Comparison of ENCODE assay signal across 33 cellular contexts in the genomic region with DNA sequence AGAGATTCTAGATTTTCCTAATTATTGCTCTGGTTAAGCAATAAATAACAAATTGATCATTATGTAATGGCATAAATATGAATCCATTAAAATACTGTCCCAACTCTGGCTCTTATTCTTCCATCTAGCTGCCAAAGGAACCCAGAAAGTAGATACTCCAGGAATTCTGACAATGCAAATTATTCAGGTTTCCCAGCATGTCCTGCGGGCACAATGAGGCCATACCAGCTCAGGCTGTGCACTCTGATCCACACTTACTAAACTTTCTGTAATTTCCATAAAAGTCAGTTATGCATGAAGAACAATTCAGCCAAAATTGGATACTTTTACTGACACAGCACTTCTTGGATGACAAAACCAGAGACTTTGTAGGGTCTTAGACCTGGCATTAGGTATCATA.
"Had no signal": no experiment of that assay in that cellular context is flagged by ENCODE, and none has a peak within 500 bp of the region (broad histone marks: within the 10 kb centered on the region; RNA-seq: fewer than 3 reads in every experiment).

No MANE protein-coding gene starts in this region.

- H3K4me1 ChIP-seq: adrenal gland, body of pancreas, breast epithelium had no signal

- H3K4me3 ChIP-seq: adrenal gland, body of pancreas, breast epithelium, PC-9 had no signal

- ATAC-seq: activated naive CD4-positive, alpha-beta T cell treated with anti-CD3 and anti-CD28 coated beads, Interleukin-2, amount 50 U/mL, for 72 hours; activated T-cell treated with anti-CD3 and anti-CD28 coated beads, Interleukin-2, amount 50 U/mL, for 4 hours; body of pancreas; Right ventricle myocardium inferior had no signal

- H3K27me3 ChIP-seq: adrenal gland, body of pancreas, breast epithelium had no signal

- H3K9me3 ChIP-seq: adrenal gland, body of pancreas, breast epithelium had no signal

- H3K36me3 ChIP-seq: adrenal gland, breast epithelium had no signal

- DNase-seq: activated B cell treated with CpG ODN at 0.5 μM for 24 hours; activated CD4-positive, alpha-beta memory T cell treated with anti-CD3 and anti-CD28 coated beads for 36 hours; activated CD4-positive, alpha-beta T cell treated with anti-CD3 and anti-CD28 coated beads for 4 hours; activated CD4-positive, alpha-beta T cell treated with anti-CD3 and anti-CD28 coated beads, Interleukin-2, amount 50 U/mL, for 1 hour; activated CD4-positive, CD25-positive, alpha-beta regulatory T cell treated with anti-CD3 and anti-CD28 coated beads, Interleukin-2, amount 50 U/mL, for 72 hours; activated CD8-positive, alpha-beta memory T cell treated with anti-CD3 and anti-CD28 coated beads, Interleukin-2, amount 50 U/mL, for 4 hours; activated gamma-delta T cell treated with Interleukin-2 at 50 U/mL for 16 hours; activated naive CD4-positive, alpha-beta T cell treated with anti-CD3 and anti-CD28 coated beads for 36 hours; activated T-cell treated with anti-CD3 and anti-CD28 coated beads for 4 hours; activated T-cell treated with anti-CD3 and anti-CD28 coated beads, Interleukin-2, amount 50 U/mL, for 4 hours; adrenal gland; body of pancreas; NCI-H1092; NCI-H1436 treated with DMSO at 0.1 percent for 48 hours; NCI-H1694 treated with DMSO at 0.1 percent for 48 hours; NCI-H2029; NCI-H510A; NCI-H526; NCI-H748 treated with DMSO at 0.1 percent for 48 hours; NK-92 treated with Interleukin-12 subunit alpha and Interleukin-12 subunit beta, amount 100 ng/mL, for 24 hours; PC-9; SIG-M5; SW 1271; T-helper 1 cell; T-helper 2 cell; T-helper 9 cell had no signal

- H2AFZ ChIP-seq: PC-9 had no signal

- H3K4me2 ChIP-seq: PC-9 had no signal

- H3K27ac ChIP-seq: adrenal gland, body of pancreas, breast epithelium, PC-9, RWPE1, VCaP had no signal

- FAIRE-seq: astrocyte, RCC 7860 had no signal
